Comparison of ENCODE assay signal across 19 cellular contexts in genomic region chr4:128158894-128159293, GRCh38.
A peak's percentile ranks its signal among the peaks of the same experiment; 100 is the strongest.
DNase-seq lines count a peak whose midpoint lies in the region; ATAC-seq, FAIRE-seq and TF ChIP-seq lines count a peak whose summit lies in the region.
"Had no signal": no experiment of that assay in that cellular context is flagged by ENCODE, and none has a peak within 500 bp of the region (broad histone marks: within the 10 kb centered on the region; RNA-seq: fewer than 3 reads in every experiment).

No MANE protein-coding gene starts in this region.

- CTCF ChIA-PET in HEK293 (lab: Yijun Ruan, JAX) = interaction anchor here (0.7 kb wide), 1 partner anchor 19 kb away, joined by 3 read pairs; no protein-coding TSS in a partner anchor
- CTCF ChIA-PET in Panc1 (lab: Charles Lee) = interaction anchor here (0.6 kb wide), 1 partner anchor 10 kb away, joined by 4 read pairs; no protein-coding TSS in a partner anchor
- CTCF ChIA-PET in H1 (lab: Charles Lee; ENCODE audit: partially characterized antibody) = interaction anchor here (0.6 to 1.5 kb wide), 4 partner anchors 90 to 228 kb away, joined by 3 to 5 read pairs (median 3); no protein-coding TSS in a partner anchor

- no TSS peak for BruUV-seq in Panc1 (replicated peaks; lab: Mats Ljungman, UMichigan)

- no peak overlapping the region for H3K4ac ChIP-seq in H1 (replicated peaks; ENCODE audit: insufficient read length, low read depth, low read length)

- H3K18ac ChIP-seq in H1 (ENCODE audit: extremely low read depth, low read length) = no peak overlapping the region

- no peak overlapping the region for H3K14ac ChIP-seq in H1 (ENCODE audit: insufficient read length)

- no peak for TF ChIP-seq EP300 in H1 (IDR thresholded peaks at IDR 0.05; ENCODE audit: borderline replicate concordance in 1 of 2, low read depth in 2 of 2, low read length in 2 of 2)

- H2AFZ ChIP-seq in H1 (ENCODE audit: low read length) = no peak overlapping the region

- FAIRE-seq in H1 (lab: Jason Lieb, UNC) = no peak
- FAIRE-seq: GM12878 had no signal

- peak; percentile 27 to 33; a peak in 3 of 4 replicates for TF ChIP-seq RAD21 in H1 (IDR thresholded peaks at IDR 0.05 in 1 of 2, conservative IDR thresholded peaks at IDR 0.05 in 1 of 2; ENCODE audit: low read depth in 2 of 2, low read length in 2 of 2)

- H3K4me3 ChIP-seq in HEK293 (ENCODE audit: low read depth, low read length) = no peak overlapping the region
- no peak overlapping the region for H3K4me3 ChIP-seq in Panc1 (ENCODE audit: low read depth in 2 of 2, low read length in 2 of 2)
- H3K4me3 ChIP-seq in H1 (ENCODE audit: extremely low read depth in 1 of 4, insufficient read depth in 2 of 4, low read depth in 3 of 4, low read length in 4 of 4) = no peak overlapping the region
- no peak overlapping the region for H3K4me3 ChIP-seq in SJCRH30
- H3K4me3 ChIP-seq: GM12878 had no signal

- DNase-seq in Panc1 (ENCODE audit: low read depth, low spot score) (no peak), H1 (ENCODE audit: low read depth in 1 of 2, low spot score in 2 of 2) (no peak), SJCRH30 (no peak), putamen (ENCODE audit: low spot score) (no peak)
- DNase-seq: ACHN; BE2C; C1 segment of cervical spinal cord; CD4-positive, CD25-positive, alpha-beta regulatory T cell; CD8-positive, alpha-beta memory T cell; COR-L47; DMS 273 treated with DMSO at 0.1 percent for 48 hours; DMS53; DND-41; EL; HCEC 1CT had no signal

- H3K27ac ChIP-seq in HEK293 (ENCODE audit: extremely low read depth, low read depth, low read length) (no peak overlapping the region), Panc1 (ENCODE audit: low read length) (peak overlapping the region; percentile 63; the same call in 1 of the 2 replicates), H1 (ENCODE audit: low read depth, low read length) (no peak overlapping the region), SJCRH30 (no peak overlapping the region)

- no peak overlapping the region for H3K23ac ChIP-seq in H1 (ENCODE audit: insufficient read length)

- H3K79me1 ChIP-seq in H1 (ENCODE audit: low read depth, low read length) = no peaks in the 10 kb centered on the region

- no peaks in the 10 kb centered on the region for H3K79me2 ChIP-seq in H1 (ENCODE audit: control insufficient read depth in 1 of 2, insufficient read depth in 2 of 2, low read length in 2 of 2)

- H3K9me3 ChIP-seq in HEK293 (ENCODE audit: control insufficient read depth, insufficient read depth, low read depth, low read length) (no peaks in the 10 kb centered on the region), Panc1 (ENCODE audit: control insufficient read depth, insufficient read depth, low read depth, low read length) (no peaks in the 10 kb centered on the region), H1 (ENCODE audit: insufficient read depth in 2 of 2, low read depth in 1 of 2, low read length in 1 of 2) (peaks cover 0 to 9% of the 10 kb centered on the region in 2 experiments; a peak in 1 of 4 replicates), SJCRH30 (replicated peaks) (no peaks in the 10 kb centered on the region)
- H3K9me3 ChIP-seq: BE2C had no signal

- H3K36me3 ChIP-seq in HEK293 (ENCODE audit: control insufficient read depth in 2 of 2, insufficient read depth in 1 of 2, low read length in 2 of 2) (no peaks in the 10 kb centered on the region), Panc1 (ENCODE audit: control insufficient read depth, insufficient read depth, low read length) (no peaks in the 10 kb centered on the region), H1 (ENCODE audit: control insufficient read depth in 2 of 4, insufficient read depth in 4 of 4, low read length in 3 of 4) (peaks cover 0 to 13% (median 0%) of the 10 kb centered on the region in 4 experiments; a peak in 1 of 8 replicates), SJCRH30 (no peaks in the 10 kb centered on the region)
- H3K36me3 ChIP-seq: BE2C had no signal

- H2BK15ac ChIP-seq in H1 (ENCODE audit: low read length) = no peak overlapping the region

- no peaks in the 10 kb centered on the region for H3K23me2 ChIP-seq in H1 (ENCODE audit: low read depth, low read length)

- no peak overlapping the region for H3K56ac ChIP-seq in H1 (replicated peaks; ENCODE audit: insufficient read length, low read depth, low read length)

- H3K4me2 ChIP-seq in H1 (ENCODE audit: insufficient read depth in 1 of 2, low read depth in 2 of 2, low read length in 2 of 2) = no peak overlapping the region

- H3K27me3 ChIP-seq in Panc1 (ENCODE audit: control insufficient read depth, insufficient read depth, low read length) (no peaks in the 10 kb centered on the region), H1 (replicated peaks in 1 of 4; ENCODE audit: control insufficient read depth in 3 of 4, extremely low read depth in 1 of 4, insufficient read depth in 3 of 4, low read length in 3 of 4) (no peaks in the 10 kb centered on the region), SJCRH30 (no peaks in the 10 kb centered on the region)
- H3K27me3 ChIP-seq: BE2C had no signal

- no peaks in the 10 kb centered on the region; the same call in none of the 2 replicates for H3K4me1 ChIP-seq in HEK293 (ENCODE audit: control insufficient read depth, insufficient read depth, low read length)
- peaks cover 46% of the 10 kb centered on the region for H3K4me1 ChIP-seq in Panc1 (ENCODE audit: control insufficient read depth, insufficient read depth, low read length)
- peaks cover 0 to 3% (median 1%) of the 10 kb centered on the region in 4 experiments; a peak in 2 of 7 replicates for H3K4me1 ChIP-seq in H1 (replicated peaks in 1 of 4; ENCODE audit: control insufficient read depth in 3 of 4, insufficient read depth in 4 of 4, low read length in 3 of 4)
- H3K4me1 ChIP-seq in SJCRH30 = no peaks in the 10 kb centered on the region
- H3K4me1 ChIP-seq: BE2C had no signal

- TF ChIP-seq CTCF in HEK293 (tag by site-specific recombination; IDR thresholded peaks at IDR 0.05) (no peak), Panc1 (IDR thresholded peaks at IDR 0.05) (peak; percentile 43), H1 (IDR thresholded peaks at IDR 0.05; ENCODE audit: control extremely low read depth in 1 of 3, insufficient read depth in 1 of 3, low read depth in 1 of 3, low read length in 3 of 3) (peak in 1 of 3 experiments; percentile 12; a peak in 1 of 4 replicates)

- no peak overlapping the region for H4K5ac ChIP-seq in H1 (ENCODE audit: insufficient read length, low read depth, low read length)

- H2BK5ac ChIP-seq in H1 (ENCODE audit: low read depth, low read length) = no peak overlapping the region

- no peak overlapping the region for H2BK20ac ChIP-seq in H1 (ENCODE audit: low read length)

- 100% methylated on average over 2 of the region's 2 CpGs; no CpG with 5 or more reads in 1 of the 2 experiments for WGBS in H1 (ENCODE audit: extremely low coverage in 1 of 2, insufficient coverage in 1 of 2, insufficient read length in 1 of 2, insufficient replicate concordance in 2 of 2, low coverage in 1 of 2, low lambda C conversion rate in 2 of 2, missing lambda C conversion rate in 1 of 2), 2 experiments

- in situ Hi-C loops in Panc1 (cut with HindIII; ENCODE audit: low pct_unique_long_range_greater_than_20kb, low sequenced_read_pairs) = no loop called here

- H2AK5ac ChIP-seq in H1 (ENCODE audit: low read depth, low read length) = no peak overlapping the region

- POLR2A ChIA-PET in HEK293 (lab: Yijun Ruan, JAX) = no interaction called here
- POLR2A ChIA-PET in Panc1 (lab: Charles Lee) = no interaction called here
- POLR2A ChIA-PET in H1 (lab: Charles Lee; ENCODE audit: partially characterized antibody) = no interaction called here

- H4K8ac ChIP-seq in H1 (ENCODE audit: extremely low read depth, insufficient read depth, low read length) = no peak overlapping the region

- intact Hi-C loops in Panc1 (cut with micrococcal nuclease; ENCODE audit: unreplicated experiment) = no loop called here

- no peak overlapping the region for H2BK120ac ChIP-seq in H1 (replicated peaks; ENCODE audit: low read depth, low read length)

- no peak for ATAC-seq in Panc1
- ATAC-seq in HG03135 (IDR thresholded peaks at IDR 0.05; ENCODE audit: unreplicated experiment) = no peak
- ATAC-seq in GM21825 (IDR thresholded peaks at IDR 0.05; ENCODE audit: unreplicated experiment) = no peak
- ATAC-seq: GM12878 had no signal

- H4K20me1 ChIP-seq in H1 (replicated peaks in 1 of 2; ENCODE audit: control insufficient read depth in 1 of 2, insufficient read depth in 2 of 2, low read length in 2 of 2) = no peaks in the 10 kb centered on the region

- H4K91ac ChIP-seq in H1 (replicated peaks; ENCODE audit: insufficient read length, low read length) = no peak overlapping the region

- no peak for TF ChIP-seq POLR2A in H1 (IDR thresholded peaks at IDR 0.05; ENCODE audit: control extremely low read depth in 1 of 2, low read depth in 2 of 2, low read length in 2 of 2)

- no peak overlapping the region for H3K9ac ChIP-seq in H1 (replicated peaks in 1 of 4; ENCODE audit: extremely low read depth in 1 of 4, low read depth in 3 of 4, low read length in 3 of 4)

- no peak overlapping the region for H2BK12ac ChIP-seq in H1 (ENCODE audit: low read depth, low read length)

TF ChIP-seq in HEK293, 187 proteins besides CTCF, POLR2A, EP300 and RAD21 (continues in another document):
- TF ChIP-seq SCRT1 (tag by site-specific recombination; IDR thresholded peaks at IDR 0.05; ENCODE audit: borderline replicate concordance) = peak; percentile 66; the same call in 1 of the 2 replicates

TF ChIP-seq in H1, 55 proteins besides CTCF, POLR2A, EP300 and RAD21:
- no peak for TF ChIP-seq ZNF274 (IDR thresholded peaks at IDR 0.05; ENCODE audit: borderline replicate concordance, extremely low read depth, low read length)
- TF ChIP-seq KDM4A (IDR thresholded peaks at IDR 0.05; ENCODE audit: low read depth, low read length, severe bottlenecking) = no peak
- no peak for TF ChIP-seq POLR2AphosphoS5 (IDR thresholded peaks at IDR 0.05; ENCODE audit: low read depth, low read length)
- TF ChIP-seq NANOG (IDR thresholded peaks at IDR 0.05; ENCODE audit: insufficient read depth, low read depth, low read length, poor library complexity, severe bottlenecking) = no peak
- no peak for TF ChIP-seq BRCA1 (IDR thresholded peaks at IDR 0.05; ENCODE audit: low read depth, low read length)
- TF ChIP-seq ATF2 (IDR thresholded peaks at IDR 0.05; ENCODE audit: low read length) = no peak
- TF ChIP-seq RBBP5 (IDR thresholded peaks at IDR 0.05; ENCODE audit: borderline replicate concordance, low read depth, low read length) = no peak
